8 cellular contexts compared by ENCODE assay signal in the genomic region with DNA sequence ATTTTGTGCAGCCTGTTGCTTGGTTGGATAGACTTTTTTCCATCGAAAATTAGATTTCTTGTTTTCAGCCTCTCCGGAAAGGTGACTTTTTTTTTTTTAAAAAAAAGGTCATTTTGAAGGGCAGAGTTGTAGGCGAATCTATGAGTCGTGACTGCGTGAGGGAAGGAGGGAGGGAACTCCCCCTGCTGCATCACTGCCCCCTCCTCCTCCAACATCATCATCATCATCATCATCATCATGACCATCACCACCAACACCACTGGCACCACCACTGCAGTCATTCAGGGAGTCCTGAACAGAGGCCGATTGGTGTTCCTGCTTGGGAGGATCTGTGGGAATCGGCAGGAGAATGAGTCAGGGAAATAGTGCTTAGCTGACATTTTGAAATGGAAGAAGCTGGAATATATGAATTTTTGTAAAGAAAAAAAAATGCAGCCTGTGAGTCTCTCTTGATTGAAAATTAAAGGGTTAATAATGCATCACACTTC. TPM values are rescaled to one million over a fixed set of nuclear protein-coding genes. Genes with fewer than 3 reads are reported as not detected.
DNase-seq lines count a peak whose midpoint lies in the region; ATAC-seq and TF ChIP-seq lines count a peak whose summit lies in the region.

No MANE protein-coding gene starts in this region.

- no peak for TF ChIP-seq CTCF in right atrium auricular region (IDR thresholded peaks at IDR 0.05)

- H3K36me3 Mint-ChIP-seq in activated T-helper 2 cell treated with anti-CD3 and anti-CD28 coated beads, Interferon-gamma antibody, Interleukin-2, Interleukin-4, amounts not matched to agents 10 μg/mL and 5 μg/mL and 100 μg/mL, durations not matched to agents 14 hours and 24 hours and 36 hours (ENCODE audit: low read depth), result peaks cover 27% of the 10 kb centered on the region

- peak overlapping the region; percentile 65 for H3K27ac Mint-ChIP-seq in activated T-helper 2 cell treated with anti-CD3 and anti-CD28 coated beads, Interferon-gamma antibody, Interleukin-2, Interleukin-4, amounts not matched to agents 10 μg/mL and 5 μg/mL and 100 μg/mL, durations not matched to agents 14 hours and 24 hours and 36 hours

- intact Hi-C loops in activated T-helper 2 cell treated with anti-CD3 and anti-CD28 coated beads, Interferon-gamma antibody, Interleukin-2, Interleukin-4, amounts not matched to agents 10 μg/mL and 5 μg/mL and 100 μg/mL, durations not matched to agents 14 hours and 24 hours and 36 hours (cut with micrococcal nuclease), result loop anchor here (5.0 to 10.0 kb wide), 7 partner anchors 60 to 873 kb away; a partner anchor contains a TSS

- H3K9me3 Mint-ChIP-seq in activated T-helper 2 cell treated with anti-CD3 and anti-CD28 coated beads, Interferon-gamma antibody, Interleukin-2, Interleukin-4, amounts not matched to agents 10 μg/mL and 5 μg/mL and 100 μg/mL, durations not matched to agents 14 hours and 24 hours and 36 hours, result no peaks in the 10 kb centered on the region

- H3K4me3 ChIP-seq in right atrium auricular region (peak overlapping the region; percentile 73 to 83), skeletal muscle satellite cell (ENCODE audit: low read length) (peak overlapping the region; percentile 86)

- H3K36me3 ChIP-seq in right atrium auricular region (peaks cover 15% of the 10 kb centered on the region), skeletal muscle satellite cell (ENCODE audit: insufficient read depth, low read length) (no peaks in the 10 kb centered on the region)

- peak overlapping the region; percentile 95 for H3K4me2 ChIP-seq in skeletal muscle satellite cell (ENCODE audit: low read length)

- DNase-seq in activated effector memory CD4-positive, alpha-beta T cell treated with anti-CD3 and anti-CD28 coated beads, Interleukin-2, amount 50 U/mL, for 16 hours, result peak; percentile 64
- DNase-seq in activated effector memory CD4-positive, alpha-beta T cell treated with Interleukin-2 at 50 U/mL for 16 hours, result no peak
- DNase-seq in activated T-helper 2 cell treated with anti-CD3 and anti-CD28 coated beads, Interferon-gamma antibody, Interleukin-2, Interleukin-4, amounts not matched to agents 10 μg/mL and 5 μg/mL and 100 μg/mL, durations not matched to agents 14 hours and 24 hours and 36 hours (ENCODE audit: low spot score), result no peak
- DNase-seq in right atrium auricular region (ENCODE audit: low spot score), result no peak
- DNase-seq in mucosa of gallbladder (ENCODE audit: low spot score), result no peak

- H3K4me1 Mint-ChIP-seq in activated T-helper 2 cell treated with anti-CD3 and anti-CD28 coated beads, Interferon-gamma antibody, Interleukin-2, Interleukin-4, amounts not matched to agents 10 μg/mL and 5 μg/mL and 100 μg/mL, durations not matched to agents 14 hours and 24 hours and 36 hours (ENCODE audit: low read depth), result peaks cover 43% of the 10 kb centered on the region

- H3K9me3 ChIP-seq in right atrium auricular region (no peaks in the 10 kb centered on the region), skeletal muscle satellite cell (replicated peaks; ENCODE audit: low read length) (no peaks in the 10 kb centered on the region)

- H3K27me3 ChIP-seq in right atrium auricular region, result no peaks in the 10 kb centered on the region
- H3K27me3 ChIP-seq in skeletal muscle satellite cell (ENCODE audit: control insufficient read depth, insufficient read depth, low read length), result peaks cover 12% of the 10 kb centered on the region

- peaks cover 9% of the 10 kb centered on the region for H3K27me3 Mint-ChIP-seq in activated T-helper 2 cell treated with anti-CD3 and anti-CD28 coated beads, Interferon-gamma antibody, Interleukin-2, Interleukin-4, amounts not matched to agents 10 μg/mL and 5 μg/mL and 100 μg/mL, durations not matched to agents 14 hours and 24 hours and 36 hours (ENCODE audit: low read depth)

- H3K27ac ChIP-seq in right atrium auricular region, result peak overlapping the region; percentile 93 to 96

- ATAC-seq in GM19463 (IDR thresholded peaks at IDR 0.05; ENCODE audit: unreplicated experiment), result no peak
- no peak for ATAC-seq in HG02571 (IDR thresholded peaks at IDR 0.05; ENCODE audit: unreplicated experiment)

- H3K4me3 Mint-ChIP-seq in activated T-helper 2 cell treated with anti-CD3 and anti-CD28 coated beads, Interferon-gamma antibody, Interleukin-2, Interleukin-4, amounts not matched to agents 10 μg/mL and 5 μg/mL and 100 μg/mL, durations not matched to agents 14 hours and 24 hours and 36 hours (ENCODE audit: low read depth), result peak overlapping the region; percentile 88

- H3K9ac ChIP-seq in skeletal muscle satellite cell (ENCODE audit: low read depth, low read length), result peak overlapping the region; percentile 87

- H3K4me1 ChIP-seq in right atrium auricular region (peaks cover 0 to 65% of the 10 kb centered on the region in 2 donors), skeletal muscle satellite cell (ENCODE audit: control insufficient read depth, insufficient read depth, low read length) (peaks cover 64% of the 10 kb centered on the region)

RNA-seq across cellular contexts. Expression of a gene that starts 1.2 kb away (rescaled TPM):
- 12.6 and 13.5 TPM in 2 replicates for total RNA-seq in activated T-helper 2 cell treated with anti-CD3 and anti-CD28 coated beads, Interferon-gamma antibody, Interleukin-2, Interleukin-4, amounts not matched to agents 10 μg/mL and 5 μg/mL and 100 μg/mL, durations not matched to agents 14 hours and 24 hours and 36 hours
- total RNA-seq in right atrium auricular region, result 100 to 1,000 TPM; 200 to 342 TPM
- total RNA-seq in skeletal muscle satellite cell (2012; rRNA removed), result 4.3 and 5.0 TPM in 2 replicates
- 739 TPM for total RNA-seq in mucosa of gallbladder

Comparison
In these comparisons a context has a peak if more than half of its experiments do, and no peak if none do; other contexts are left out.
1. RNA of a gene that starts 1.2 kb away (total RNA-seq): 739 TPM in mucosa of gallbladder (single experiment) and 200 to 342 TPM in right atrium auricular region; 12.6 to 13.5 TPM in activated T-helper 2 cell treated with anti-CD3 and anti-CD28 coated beads, Interferon-gamma antibody, Interleukin-2, Interleukin-4, amounts not matched to agents 10 μg/mL and 5 μg/mL and 100 μg/mL, durations not matched to agents 14 hours and 24 hours and 36 hours; every median in the first group is over 10 times any median in the second.